In genomic region chr16:17937003-17937402, GRCh38 we compare ENCODE assay signal across 24 cellular contexts.
A peak's percentile ranks its signal among the peaks of the same experiment; 100 is the strongest.
DNase-seq lines count a peak whose midpoint lies in the region; ATAC-seq and TF ChIP-seq lines count a peak whose summit lies in the region.
"Had no signal": no experiment of that assay in that cellular context is flagged by ENCODE, and none has a peak within 500 bp of the region (broad histone marks: within the 10 kb centered on the region; RNA-seq: fewer than 3 reads in every experiment).

No MANE protein-coding gene starts in this region.

- no peaks in the 10 kb centered on the region for H3K9me3 Mint-ChIP-seq in Caco-2 (ENCODE audit: unreplicated experiment)
- H3K9me3 Mint-ChIP-seq: CD4-positive, alpha-beta T cell had no signal

- POLR2A ChIA-PET in Caco-2 (lab: Charles Lee), result no interaction called here

- WGBS in smooth muscle cell (ENCODE audit: low lambda C conversion rate), result 92% methylated on average over 4 of the region's 4 CpGs

- H3K4me3 Mint-ChIP-seq in Caco-2 (ENCODE audit: unreplicated experiment), result no peak overlapping the region
- H3K4me3 Mint-ChIP-seq: B cell; CD4-positive, alpha-beta T cell; CD8-positive, alpha-beta T cell had no signal

- H3K4me2 ChIP-seq in osteoblast (ENCODE audit: insufficient read depth, low read length) (no peak overlapping the region), smooth muscle cell (no peak overlapping the region)
- H3K4me2 ChIP-seq: A549; BLaER1 treated with 17β-estradiol and CSF1 and Interleukin-3, amounts not matched to agents 10 nM and 100 nM had no signal

- H3K4me1 ChIP-seq in osteoblast (ENCODE audit: insufficient read depth, low read length) (no peaks in the 10 kb centered on the region), smooth muscle cell (ENCODE audit: low read depth) (peaks cover 15% of the 10 kb centered on the region), Caco-2 (no peaks in the 10 kb centered on the region), mucosa of descending colon (ENCODE audit: low read depth) (no peaks in the 10 kb centered on the region)
- H3K4me1 ChIP-seq: A549 had no signal

- no peaks in the 10 kb centered on the region for H3K27me3 Mint-ChIP-seq in Caco-2 (ENCODE audit: insufficient read depth, unreplicated experiment)
- H3K27me3 Mint-ChIP-seq: B cell; CD4-positive, alpha-beta T cell had no signal

- no TSS peak for BruUV-seq in Caco-2 (replicated peaks; lab: Mats Ljungman, UMichigan)

- H3K79me2 ChIP-seq in osteoblast (ENCODE audit: insufficient read depth, low read length), result no peaks in the 10 kb centered on the region
- H3K79me2 ChIP-seq in smooth muscle cell (ENCODE audit: low read depth), result no peaks in the 10 kb centered on the region

- H3K4me3 ChIP-seq in osteoblast (ENCODE audit: insufficient read depth, low read length) (no peak overlapping the region), smooth muscle cell (no peak overlapping the region), Caco-2 (ENCODE audit: low read depth, low read length) (no peak overlapping the region), mucosa of descending colon (no peak overlapping the region)
- H3K4me3 ChIP-seq: A549; BLaER1 treated with 17β-estradiol and CSF1 and Interleukin-3, amounts not matched to agents 10 nM and 100 nM; GM12878 had no signal

- no peak overlapping the region for H3K9ac ChIP-seq in smooth muscle cell (ENCODE audit: low read depth)
- H3K9ac ChIP-seq: BLaER1 treated with 17β-estradiol and CSF1 and Interleukin-3, amounts not matched to agents 10 nM and 100 nM had no signal

- H4K20me1 ChIP-seq in osteoblast (ENCODE audit: insufficient read depth, low read length) (no peaks in the 10 kb centered on the region), smooth muscle cell (ENCODE audit: low read depth) (no peaks in the 10 kb centered on the region)
- H4K20me1 ChIP-seq: BLaER1 treated with 17β-estradiol and CSF1 and Interleukin-3, amounts not matched to agents 10 nM and 100 nM had no signal

- H3K4me1 Mint-ChIP-seq in Caco-2 (ENCODE audit: low read depth, unreplicated experiment), result no peaks in the 10 kb centered on the region

- intact Hi-C loops in Caco-2 (cut with micrococcal nuclease; ENCODE audit: unreplicated experiment) (no loop called here), mucosa of descending colon (cut with DNase I, micrococcal nuclease) (no loop called here)

- H3K27ac Mint-ChIP-seq in Caco-2 (ENCODE audit: unreplicated experiment), result no peak overlapping the region
- H3K27ac Mint-ChIP-seq: B cell; CD4-positive, alpha-beta T cell; CD8-positive, alpha-beta T cell had no signal

- H3K27me3 ChIP-seq in osteoblast (ENCODE audit: insufficient read depth, low read length) (no peaks in the 10 kb centered on the region), smooth muscle cell (ENCODE audit: low read depth) (no peaks in the 10 kb centered on the region), Caco-2 (replicated peaks; ENCODE audit: control insufficient read depth, insufficient read depth, low read length) (no peaks in the 10 kb centered on the region)
- H3K27me3 ChIP-seq: BLaER1 treated with 17β-estradiol and CSF1 and Interleukin-3, amounts not matched to agents 10 nM and 100 nM had no signal

- H3K9me3 ChIP-seq in osteoblast (ENCODE audit: low read depth, low read length) (no peaks in the 10 kb centered on the region), smooth muscle cell (replicated peaks; ENCODE audit: low read depth) (no peaks in the 10 kb centered on the region), Caco-2 (no peaks in the 10 kb centered on the region), mucosa of descending colon (no peaks in the 10 kb centered on the region)
- H3K9me3 ChIP-seq: A549 had no signal

- TF ChIP-seq CTCF in osteoblast (IDR thresholded peaks at IDR 0.05; ENCODE audit: extremely low read depth, low read depth, low read length) (no peak), smooth muscle cell (IDR thresholded peaks at IDR 0.05; ENCODE audit: borderline replicate concordance, insufficient read depth, poor library complexity, severe bottlenecking) (no peak), Caco-2 (IDR thresholded peaks at IDR 0.05; ENCODE audit: insufficient read depth in 1 of 2, low read depth in 1 of 2, low read length in 1 of 2, severe bottlenecking in 1 of 2, unreplicated experiment in 1 of 2) (no peak), mucosa of descending colon (IDR thresholded peaks at IDR 0.05) (no peak)

- DNase-seq in M059J (ENCODE audit: low read depth) (peak; percentile 2), mucosa of gallbladder (ENCODE audit: low spot score) (peak; percentile 25), osteoblast (ENCODE audit: insufficient read length, low spot score, missing footprints) (peak; percentile 31), stromal cell of bone marrow (ENCODE audit: low read depth) (peak; percentile 9), smooth muscle cell (lab: John Stamatoyannopoulos, UW; ENCODE audit: unreplicated experiment) (no peak), Caco-2 (no peak), mucosa of descending colon (no peak), GOT3 (lab: John Stamatoyannopoulos, UW) (no peak)
- DNase-seq: AML-193; CD4-positive, alpha-beta T cell; CD8-positive, alpha-beta T cell; DMS 273 treated with DMSO at 0.1 percent for 48 hours; DMS153; DMS53; DMS79; DND-41; EL; GDM1 had no signal

- H3F3A ChIP-seq in smooth muscle cell (ENCODE audit: low read depth), result no peaks in the 10 kb centered on the region

- no peaks in the 10 kb centered on the region for H3K36me3 Mint-ChIP-seq in Caco-2 (ENCODE audit: insufficient read depth, unreplicated experiment)
- H3K36me3 Mint-ChIP-seq: CD8-positive, alpha-beta T cell had no signal

- CTCF ChIA-PET in Caco-2 (lab: Charles Lee), result no interaction called here

- no peaks in the 10 kb centered on the region for H3K36me3 ChIP-seq in osteoblast (ENCODE audit: insufficient read depth, low read length)
- H3K36me3 ChIP-seq in smooth muscle cell (ENCODE audit: low read depth), result no peaks in the 10 kb centered on the region
- H3K36me3 ChIP-seq in Caco-2 (ENCODE audit: control insufficient read depth, insufficient read depth, low read length), result no peaks in the 10 kb centered on the region
- H3K36me3 ChIP-seq in mucosa of descending colon (ENCODE audit: low read depth), result no peaks in the 10 kb centered on the region
- H3K36me3 ChIP-seq: BLaER1 treated with 17β-estradiol and CSF1 and Interleukin-3, amounts not matched to agents 10 nM and 100 nM had no signal

- H3K27ac ChIP-seq in osteoblast (ENCODE audit: low read depth, low read length) (no peak overlapping the region), smooth muscle cell (ENCODE audit: low read depth) (no peak overlapping the region)
- H3K27ac ChIP-seq: 22Rv1; A549; BLaER1 treated with 17β-estradiol and CSF1 and Interleukin-3, amounts not matched to agents 10 nM and 100 nM; C4-2B had no signal

- ATAC-seq in mucosa of descending colon, result no peak
- ATAC-seq: A549; CD8-positive, alpha-beta T cell; GM12878 had no signal

- H2AFZ ChIP-seq in osteoblast (ENCODE audit: low read length) (no peak overlapping the region), smooth muscle cell (ENCODE audit: low read depth) (no peak overlapping the region)

Comparison
In these comparisons a context has a peak if more than half of its experiments do, and no peak if none do; other contexts are left out.
1. DNase-seq: peak in M059J (single experiment), mucosa of gallbladder (single experiment), osteoblast (single experiment) and stromal cell of bone marrow (single experiment); none in smooth muscle cell (single experiment), Caco-2 (0 of 2), mucosa of descending colon (0 of 3) and GOT3 (single experiment).